16 cellular contexts compared by ENCODE assay signal in genomic region chr14:68657300-68658028, GRCh38.
DNase-seq lines count a peak whose midpoint lies in the region; ATAC-seq lines count a peak whose summit lies in the region.
"Had no signal": no experiment of that assay in that cellular context is flagged by ENCODE, and none has a peak within 500 bp of the region (broad histone marks: within the 10 kb centered on the region; RNA-seq: fewer than 3 reads in every experiment).

No MANE protein-coding gene starts in this region.

- no peak overlapping the region for H4K8ac ChIP-seq in trophoblast cell (ENCODE audit: low read depth, low read length)

- ATAC-seq in Right ventricle myocardium superior (ENCODE audit: poor library complexity) (no peak), HG03280 (IDR thresholded peaks at IDR 0.05; ENCODE audit: unreplicated experiment) (no peak)

- intact Hi-C loops in cardiac septum (cut with DNase I): no loop called here
- intact Hi-C loops in Right ventricle myocardium superior (cut with DNase I): no loop called here

- H4K12ac ChIP-seq in trophoblast cell (ENCODE audit: low read depth, low read length): no peak overlapping the region

- H4K91ac ChIP-seq in trophoblast cell (ENCODE audit: low read depth, low read length): peak overlapping the region; percentile 68

- H2BK12ac ChIP-seq in trophoblast cell (ENCODE audit: low read length): peak overlapping the region; percentile 53

- H3K4ac ChIP-seq in trophoblast cell (ENCODE audit: low read depth, low read length): no peak overlapping the region

- H3K18ac ChIP-seq in trophoblast cell (ENCODE audit: low read length): peak overlapping the region; percentile 26

- no peaks in the 10 kb centered on the region for H3K27me3 ChIP-seq in trophoblast cell (ENCODE audit: insufficient read depth, low read length)
- H3K27me3 ChIP-seq: MG63 had no signal

- H3K9ac ChIP-seq in trophoblast cell (ENCODE audit: low read length): no peak overlapping the region

- WGBS in trophoblast cell (ENCODE audit: extremely low coverage, insufficient coverage, insufficient read length): no CpG with 5 or more reads among the region's 4 CpGs

- H3K4me2 ChIP-seq in trophoblast cell (ENCODE audit: low read length): no peak overlapping the region
- H3K4me2 ChIP-seq: PC-9 had no signal

- H2AK5ac ChIP-seq in trophoblast cell (ENCODE audit: low read length): peak overlapping the region; percentile 14

- peak; percentile 57 for DNase-seq in cardiac septum (ENCODE audit: low spot score)
- no peak for DNase-seq in Right ventricle myocardium superior
- peak; percentile 45 for DNase-seq in islet precursor cell
- no peak for DNase-seq in trophoblast cell
- DNase-seq in DMS79 treated with DMSO at 0.1 percent for 48 hours (lab: John Stamatoyannopoulos, UW): no peak
- DNase-seq in RPMI8226: no peak
- DNase-seq: COR-L47, GOT3, Karpas-422, MG63, NCI-H1092, NCI-H146, NCI-H2081, NCI-H82, PC-9 had no signal

- H2BK5ac ChIP-seq in trophoblast cell (ENCODE audit: low read depth, low read length, poor library complexity): no peak overlapping the region

- no peak overlapping the region for H3K4me3 ChIP-seq in trophoblast cell (ENCODE audit: low read depth, low read length)
- H3K4me3 ChIP-seq: MG63, PC-9 had no signal

- peak overlapping the region; percentile 40 for H3K14ac ChIP-seq in trophoblast cell (ENCODE audit: low read length)

- peaks cover 39% of the 10 kb centered on the region for H3K79me1 ChIP-seq in trophoblast cell (ENCODE audit: low read length)

- no peaks in the 10 kb centered on the region for H3K9me3 ChIP-seq in trophoblast cell (ENCODE audit: insufficient read depth, low read depth, low read length)
- H3K9me3 ChIP-seq: MG63 had no signal

- no peaks in the 10 kb centered on the region for H3K36me3 ChIP-seq in trophoblast cell (ENCODE audit: control insufficient read depth in 1 of 2, insufficient read depth in 2 of 2, low read length in 2 of 2)
- H3K36me3 ChIP-seq: MG63 had no signal

- no peak overlapping the region for H3K23ac ChIP-seq in trophoblast cell (ENCODE audit: low read length)

- peaks cover 5% of the 10 kb centered on the region for H3K79me2 ChIP-seq in trophoblast cell (ENCODE audit: control insufficient read depth, insufficient read depth, low read length, poor library complexity)

- H2BK120ac ChIP-seq in trophoblast cell (ENCODE audit: insufficient read depth, low read length, poor library complexity): peak overlapping the region; percentile 17

- H3K27ac ChIP-seq in trophoblast cell (ENCODE audit: low read depth, low read length): no peak overlapping the region
- H3K27ac ChIP-seq: PC-9 had no signal

- peaks cover 30 to 39% of the 10 kb centered on the region in 2 experiments for H3K4me1 ChIP-seq in trophoblast cell (ENCODE audit: control insufficient read depth in 1 of 2, insufficient read depth in 2 of 2, low read length in 2 of 2)

- no peak overlapping the region for H2AFZ ChIP-seq in trophoblast cell (ENCODE audit: insufficient read depth, low read length, poor library complexity)
- H2AFZ ChIP-seq: PC-9 had no signal

Comparison
In these comparisons a context has a peak if more than half of its experiments do, and no peak if none do; other contexts are left out.
1. DNase-seq: peak in cardiac septum (single experiment) and islet precursor cell (single experiment); none in Right ventricle myocardium superior (single experiment), trophoblast cell (0 of 2), DMS79 treated with DMSO at 0.1 percent for 48 hours (single experiment) and RPMI8226 (single experiment).